In genomic region chr4:126628933-126629332, GRCh38 we compare ENCODE assay signal across 5 cellular contexts.
"Had no signal": no experiment of that assay in that cellular context is flagged by ENCODE, and none has a peak within 500 bp of the region (broad histone marks: within the 10 kb centered on the region; RNA-seq: fewer than 3 reads in every experiment).

No MANE protein-coding gene starts in this region.

- H3K4me3 ChIP-seq: K562 had no signal

- ATAC-seq: HepG2, K562 had no signal

- H3K27ac ChIP-seq: HL-60 had no signal

- DNase-seq: IMR-90, KBM-7 had no signal
